In the genomic region with DNA sequence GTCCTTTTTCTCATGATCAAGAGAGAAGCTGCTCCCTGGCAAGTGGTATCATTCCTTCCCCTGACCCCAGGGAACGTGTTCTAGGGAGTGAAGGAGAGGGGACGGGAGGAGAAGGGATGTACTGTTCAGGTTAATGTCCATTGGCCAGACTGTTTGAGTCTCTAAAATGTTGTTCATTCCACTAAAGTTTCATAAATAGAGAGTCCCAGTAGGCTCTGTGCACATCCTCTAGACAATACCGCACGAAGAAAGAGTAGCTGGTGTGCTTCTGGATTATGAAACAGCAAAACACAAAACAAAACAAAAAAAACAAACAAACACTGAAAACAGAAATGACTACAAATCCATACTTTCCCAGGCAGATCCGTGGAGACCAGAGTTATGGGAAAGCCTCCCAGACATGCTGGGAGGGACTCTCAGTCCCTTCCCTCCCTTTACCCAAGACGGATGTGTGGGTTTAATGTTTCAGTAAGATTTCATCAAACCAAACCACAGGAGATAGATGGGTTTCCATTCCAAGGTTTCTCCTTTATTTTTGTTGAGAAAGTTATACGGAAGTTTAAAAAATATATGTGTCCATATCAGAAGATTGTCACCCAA, we compare ENCODE assay signal across 11 cellular contexts.
DNase-seq lines count a peak whose midpoint lies in the region; ATAC-seq and TF ChIP-seq lines count a peak whose summit lies in the region.
"Had no signal": no experiment of that assay in that cellular context is flagged by ENCODE, and none has a peak within 500 bp of the region (broad histone marks: within the 10 kb centered on the region; RNA-seq: fewer than 3 reads in every experiment).

No MANE protein-coding gene starts in this region.

- no peak overlapping the region for H3K4me3 ChIP-seq in AG04450 (ENCODE audit: low read depth, low read length)
- no peak overlapping the region for H3K4me3 ChIP-seq in choroid plexus epithelial cell (ENCODE audit: low read depth, low read length)
- H3K4me3 ChIP-seq in naive thymus-derived CD4-positive, alpha-beta T cell (ENCODE audit: low read length): no peak overlapping the region

- H3K9me3 ChIP-seq in AG04450 (ENCODE audit: control insufficient read depth, insufficient read depth, low read length): no peaks in the 10 kb centered on the region
- H3K9me3 ChIP-seq in naive thymus-derived CD4-positive, alpha-beta T cell (ENCODE audit: control insufficient read depth in 2 of 3, low read length in 3 of 3): no peaks in the 10 kb centered on the region

- H3K27me3 ChIP-seq in AG04450 (ENCODE audit: control insufficient read depth, insufficient read depth, low read length): no peaks in the 10 kb centered on the region
- H3K27me3 ChIP-seq in naive thymus-derived CD4-positive, alpha-beta T cell (ENCODE audit: control insufficient read depth in 2 of 2, insufficient read depth in 2 of 2, low read length in 2 of 2): no peaks in the 10 kb centered on the region

- H3K9me3 Mint-ChIP-seq in naive thymus-derived CD4-positive, alpha-beta T cell: peaks cover 0 to 19% (median 10%) of the 10 kb centered on the region in 11 donors

- TF ChIP-seq CTCF in AG04450 (IDR thresholded peaks at IDR 0.05; ENCODE audit: low read depth, low read length) (no peak), choroid plexus epithelial cell (conservative IDR thresholded peaks at IDR 0.05; ENCODE audit: low read depth, low read length) (no peak)

- H3K36me3 Mint-ChIP-seq in naive thymus-derived CD4-positive, alpha-beta T cell: peaks cover 0 to 9% (median 5%) of the 10 kb centered on the region in 5 donors

- no peak for ATAC-seq in naive thymus-derived CD4-positive, alpha-beta T cell
- no peak for ATAC-seq in GM18873 (IDR thresholded peaks at IDR 0.05; ENCODE audit: low FRiP score, unreplicated experiment)

- H3K27ac ChIP-seq in AG04450 (ENCODE audit: low read depth, low read length): peak overlapping the region; percentile 52
- no peak overlapping the region for H3K27ac ChIP-seq in naive thymus-derived CD4-positive, alpha-beta T cell (ENCODE audit: low read depth, low read length)
- H3K27ac ChIP-seq: VCaP had no signal

- CTCF ChIA-PET in AG04450 (lab: Charles Lee): interaction anchor here (1.1 to 1.3 kb wide), 2 partner anchors 171 to 382 kb away, joined by 3 read pairs; no protein-coding TSS in a partner anchor
- CTCF ChIA-PET in naive thymus-derived CD4-positive, alpha-beta T cell (lab: Charles Lee): interaction anchor here (1.0 kb wide), 1 partner anchor 19 kb away, joined by 6 read pairs; no protein-coding TSS in a partner anchor

- no peak for DNase-seq in AG04450 (ENCODE audit: low read depth, low spot score)
- peak; percentile 95 for DNase-seq in LHCN-M2 (ENCODE audit: low read depth)
- peak; percentile 91 for DNase-seq in choroid plexus epithelial cell (ENCODE audit: low read depth)
- DNase-seq in naive thymus-derived CD4-positive, alpha-beta T cell: no peak
- DNase-seq in NCI-H1048 (lab: John Stamatoyannopoulos, UW): no peak
- no peak for DNase-seq in SHP77 treated with DMSO at 0.1 percent for 48 hours (lab: John Stamatoyannopoulos, UW)
- DNase-seq in NCI-H2227 treated with DMSO at 0.1 percent for 48 hours (lab: John Stamatoyannopoulos, UW): no peak
- DNase-seq: activated T-cell treated with anti-CD3 and anti-CD28 coated beads, Interleukin-2, amount 50 U/mL, for 1 hour; C1 segment of cervical spinal cord had no signal

- peaks cover 0 to 4% of the 10 kb centered on the region in 2 donors for H3K4me1 ChIP-seq in naive thymus-derived CD4-positive, alpha-beta T cell (ENCODE audit: control insufficient read depth in 2 of 2, insufficient read depth in 2 of 2, low read length in 2 of 2)

- H3K27me3 Mint-ChIP-seq in naive thymus-derived CD4-positive, alpha-beta T cell: no peaks in the 10 kb centered on the region

- intact Hi-C loops in naive thymus-derived CD4-positive, alpha-beta T cell (cut with micrococcal nuclease): no loop called here

- peak overlapping the region in 5 of 9 donors; percentile 20 to 77 (median 73) for H3K27ac Mint-ChIP-seq in naive thymus-derived CD4-positive, alpha-beta T cell

- no peaks in the 10 kb centered on the region for H3K36me3 ChIP-seq in naive thymus-derived CD4-positive, alpha-beta T cell (ENCODE audit: control insufficient read depth in 2 of 3, insufficient read depth in 3 of 3, low read length in 3 of 3)

- POLR2A ChIA-PET in AG04450 (lab: Yijun Ruan, JAX): no interaction called here
- POLR2A ChIA-PET in naive thymus-derived CD4-positive, alpha-beta T cell (lab: Charles Lee): no interaction called here

- H3K4me1 Mint-ChIP-seq in naive thymus-derived CD4-positive, alpha-beta T cell: peaks cover 9 to 23% (median 21%) of the 10 kb centered on the region in 7 donors

- peak overlapping the region in 2 of 10 donors; percentile 0 to 15 for H3K4me3 Mint-ChIP-seq in naive thymus-derived CD4-positive, alpha-beta T cell

Comparison
In these comparisons a context has a peak if more than half of its experiments do, and no peak if none do; other contexts are left out.
1. DNase-seq: peak in LHCN-M2 (single experiment) and choroid plexus epithelial cell (single experiment); none in AG04450 (single experiment), naive thymus-derived CD4-positive, alpha-beta T cell (0 of 9), NCI-H1048 (single experiment), SHP77 treated with DMSO at 0.1 percent for 48 hours (single experiment) and NCI-H2227 treated with DMSO at 0.1 percent for 48 hours (single experiment).